Comparison of ENCODE assay signal across 25 cellular contexts in the genomic region with DNA sequence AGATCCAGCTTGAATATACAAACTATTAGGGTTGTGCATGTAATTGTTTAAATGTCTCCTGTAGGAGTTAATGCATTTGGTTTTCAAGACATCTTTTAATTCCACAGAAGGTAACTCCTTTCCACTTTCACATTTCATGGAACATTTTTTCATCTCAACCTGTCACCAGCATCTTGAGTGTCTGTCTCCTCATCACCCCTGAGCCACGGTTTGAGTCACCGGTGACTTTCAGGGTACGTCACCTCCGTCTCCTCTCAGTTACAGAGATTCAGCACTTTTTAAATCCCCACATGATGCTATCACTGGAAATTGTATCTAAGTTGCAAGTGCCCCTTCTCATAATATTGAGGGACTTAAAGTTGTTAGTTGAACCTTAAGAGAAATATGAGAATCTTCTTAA. TPM values are rescaled to one million over a fixed set of nuclear protein-coding genes. Genes with fewer than 3 reads are reported as not detected.
A peak's percentile ranks its signal among the peaks of the same experiment; 100 is the strongest.
DNase-seq lines count a peak whose midpoint lies in the region; ATAC-seq and TF ChIP-seq lines count a peak whose summit lies in the region.
"Had no signal": no experiment of that assay in that cellular context is flagged by ENCODE, and none has a peak within 500 bp of the region (broad histone marks: within the 10 kb centered on the region; RNA-seq: fewer than 3 reads in every experiment).

No MANE protein-coding gene starts in this region.

- no peak overlapping the region for H3K4me3 Mint-ChIP-seq in osteocyte (ENCODE audit: unreplicated experiment)
- H3K4me3 Mint-ChIP-seq: CD4-positive, alpha-beta T cell; HFFc6; naive thymus-derived CD8-positive, alpha-beta T cell; T-cell had no signal

- ATAC-seq in stimulated activated naive CD8-positive, alpha-beta T cell treated with anti-CD3 and anti-CD28 coated beads, Interleukin-15, Interleukin-2, amounts not matched to agents 100 U/mL and 50 U/mL, for 24 hours, result peak; percentile 77
- no peak for ATAC-seq in SK-N-SH treated with all-trans-retinoic acid at 6 μM for 48 hours
- ATAC-seq: body of pancreas; foreskin keratinocyte; K562; naive thymus-derived CD8-positive, alpha-beta T cell; Right ventricle myocardium inferior; T-cell had no signal

- H3K36me3 Mint-ChIP-seq in osteocyte (ENCODE audit: unreplicated experiment), result no peaks in the 10 kb centered on the region
- H3K36me3 Mint-ChIP-seq: naive thymus-derived CD8-positive, alpha-beta T cell; T-cell had no signal

- H3K27ac Mint-ChIP-seq in osteocyte (ENCODE audit: unreplicated experiment), result no peak overlapping the region
- H3K27ac Mint-ChIP-seq: CD4-positive, alpha-beta T cell; HFFc6; T-cell had no signal

- H3K27me3 Mint-ChIP-seq in osteocyte (ENCODE audit: unreplicated experiment), result peaks cover 39% of the 10 kb centered on the region

- no peaks in the 10 kb centered on the region for H3K4me1 Mint-ChIP-seq in osteocyte (ENCODE audit: unreplicated experiment)

- H3K9me3 Mint-ChIP-seq in osteocyte (ENCODE audit: unreplicated experiment), result no peaks in the 10 kb centered on the region
- H3K9me3 Mint-ChIP-seq: CD4-positive, alpha-beta T cell; HFFc6; naive thymus-derived CD8-positive, alpha-beta T cell; T-cell had no signal

- peak; percentile 56 for DNase-seq in activated naive CD4-positive, alpha-beta T cell treated with Interleukin-2 at 50 U/mL for 16 hours
- DNase-seq in activated naive CD4-positive, alpha-beta T cell (lab: John Stamatoyannopoulos, UW), result no peak
- peak; percentile 68 for DNase-seq in activated CD8-positive, alpha-beta memory T cell treated with anti-CD3 and anti-CD28 coated beads, Interleukin-2, amount 50 U/mL, for 48 hours
- DNase-seq in osteocyte (ENCODE audit: extremely low spot score, unreplicated experiment), result peak; percentile 34
- DNase-seq in stimulated activated naive CD8-positive, alpha-beta T cell treated with anti-CD3 and anti-CD28 coated beads, Interleukin-15, Interleukin-2, amounts not matched to agents 100 U/mL and 50 U/mL, for 24 hours, result peak; percentile 55
- DNase-seq in kidney glomerular epithelial cell (lab: John Stamatoyannopoulos, UW), result no peak
- DNase-seq in AG20443 (ENCODE audit: low spot score), result no peak
- DNase-seq: activated gamma-delta T cell treated with Interleukin-2 at 50 U/mL for 16 hours, DMS53, foreskin keratinocyte, HFFc6, kidney, mesenchymal stem cell, NCI-H2081, NCI-H524 treated with DMSO at 0.1 percent for 48 hours, small intestine, WERI-Rb-1 had no signal

- TF ChIP-seq CTCF in osteocyte (IDR thresholded peaks at IDR 0.05), result no peak

TF ChIP-seq in SK-N-SH treated with all-trans-retinoic acid at 6 μM for 48 hours, 23 proteins besides CTCF, POLR2A, EP300 and RAD21:
- TF ChIP-seq ISL1 (CRISPR knock-in tag; IDR thresholded peaks at IDR 0.05), result no peak
- TF ChIP-seq GLIS3 (CRISPR knock-in tag; IDR thresholded peaks at IDR 0.05), result no peak
- no peak for TF ChIP-seq BACH2 (CRISPR knock-in tag; IDR thresholded peaks at IDR 0.05; ENCODE audit: borderline replicate concordance)
- TF ChIP-seq ESRRG (CRISPR knock-in tag; IDR thresholded peaks at IDR 0.05), result no peak
- TF ChIP-seq, protein P1, sequence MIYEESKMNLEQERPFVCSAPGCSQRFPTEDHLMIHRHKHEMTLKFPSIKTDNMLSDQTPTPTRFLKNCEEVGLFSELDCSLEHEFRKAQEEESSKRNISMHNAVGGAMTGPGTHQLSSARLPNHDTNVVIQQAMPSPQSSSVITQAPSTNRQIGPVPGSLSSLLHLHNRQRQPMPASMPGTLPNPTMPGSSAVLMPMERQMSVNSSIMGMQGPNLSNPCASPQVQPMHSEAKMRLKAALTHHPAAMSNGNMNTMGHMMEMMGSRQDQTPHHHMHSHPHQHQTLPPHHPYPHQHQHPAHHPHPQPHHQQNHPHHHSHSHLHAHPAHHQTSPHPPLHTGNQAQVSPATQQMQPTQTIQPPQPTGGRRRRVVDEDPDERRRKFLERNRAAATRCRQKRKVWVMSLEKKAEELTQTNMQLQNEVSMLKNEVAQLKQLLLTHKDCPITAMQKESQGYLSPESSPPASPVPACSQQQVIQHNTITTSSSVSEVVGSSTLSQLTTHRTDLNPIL (CRISPR knock-in tag; IDR thresholded peaks at IDR 0.05; ENCODE audit: low read depth), result no peak
- TF ChIP-seq, protein P2, sequence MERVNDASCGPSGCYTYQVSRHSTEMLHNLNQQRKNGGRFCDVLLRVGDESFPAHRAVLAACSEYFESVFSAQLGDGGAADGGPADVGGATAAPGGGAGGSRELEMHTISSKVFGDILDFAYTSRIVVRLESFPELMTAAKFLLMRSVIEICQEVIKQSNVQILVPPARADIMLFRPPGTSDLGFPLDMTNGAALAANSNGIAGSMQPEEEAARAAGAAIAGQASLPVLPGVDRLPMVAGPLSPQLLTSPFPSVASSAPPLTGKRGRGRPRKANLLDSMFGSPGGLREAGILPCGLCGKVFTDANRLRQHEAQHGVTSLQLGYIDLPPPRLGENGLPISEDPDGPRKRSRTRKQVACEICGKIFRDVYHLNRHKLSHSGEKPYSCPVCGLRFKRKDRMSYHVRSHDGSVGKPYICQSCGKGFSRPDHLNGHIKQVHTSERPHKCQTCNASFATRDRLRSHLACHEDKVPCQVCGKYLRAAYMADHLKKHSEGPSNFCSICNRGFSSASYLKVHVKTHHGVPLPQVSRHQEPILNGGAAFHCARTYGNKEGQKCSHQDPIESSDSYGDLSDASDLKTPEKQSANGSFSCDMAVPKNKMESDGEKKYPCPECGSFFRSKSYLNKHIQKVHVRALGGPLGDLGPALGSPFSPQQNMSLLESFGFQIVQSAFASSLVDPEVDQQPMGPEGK (CRISPR knock-in tag; IDR thresholded peaks at IDR 0.05; ENCODE audit: borderline replicate concordance), result no peak
- TF ChIP-seq PPARA (CRISPR knock-in tag; IDR thresholded peaks at IDR 0.05; ENCODE audit: borderline replicate concordance), result no peak
- no peak for TF ChIP-seq ZFP3 (CRISPR knock-in tag; IDR thresholded peaks at IDR 0.05)
- no peak for TF ChIP-seq ZNF565 (CRISPR knock-in tag; conservative IDR thresholded peaks at IDR 0.05; ENCODE audit: low read depth)
- no peak for TF ChIP-seq TOX (CRISPR knock-in tag; IDR thresholded peaks at IDR 0.05; ENCODE audit: borderline replicate concordance)
- TF ChIP-seq, protein P3, sequence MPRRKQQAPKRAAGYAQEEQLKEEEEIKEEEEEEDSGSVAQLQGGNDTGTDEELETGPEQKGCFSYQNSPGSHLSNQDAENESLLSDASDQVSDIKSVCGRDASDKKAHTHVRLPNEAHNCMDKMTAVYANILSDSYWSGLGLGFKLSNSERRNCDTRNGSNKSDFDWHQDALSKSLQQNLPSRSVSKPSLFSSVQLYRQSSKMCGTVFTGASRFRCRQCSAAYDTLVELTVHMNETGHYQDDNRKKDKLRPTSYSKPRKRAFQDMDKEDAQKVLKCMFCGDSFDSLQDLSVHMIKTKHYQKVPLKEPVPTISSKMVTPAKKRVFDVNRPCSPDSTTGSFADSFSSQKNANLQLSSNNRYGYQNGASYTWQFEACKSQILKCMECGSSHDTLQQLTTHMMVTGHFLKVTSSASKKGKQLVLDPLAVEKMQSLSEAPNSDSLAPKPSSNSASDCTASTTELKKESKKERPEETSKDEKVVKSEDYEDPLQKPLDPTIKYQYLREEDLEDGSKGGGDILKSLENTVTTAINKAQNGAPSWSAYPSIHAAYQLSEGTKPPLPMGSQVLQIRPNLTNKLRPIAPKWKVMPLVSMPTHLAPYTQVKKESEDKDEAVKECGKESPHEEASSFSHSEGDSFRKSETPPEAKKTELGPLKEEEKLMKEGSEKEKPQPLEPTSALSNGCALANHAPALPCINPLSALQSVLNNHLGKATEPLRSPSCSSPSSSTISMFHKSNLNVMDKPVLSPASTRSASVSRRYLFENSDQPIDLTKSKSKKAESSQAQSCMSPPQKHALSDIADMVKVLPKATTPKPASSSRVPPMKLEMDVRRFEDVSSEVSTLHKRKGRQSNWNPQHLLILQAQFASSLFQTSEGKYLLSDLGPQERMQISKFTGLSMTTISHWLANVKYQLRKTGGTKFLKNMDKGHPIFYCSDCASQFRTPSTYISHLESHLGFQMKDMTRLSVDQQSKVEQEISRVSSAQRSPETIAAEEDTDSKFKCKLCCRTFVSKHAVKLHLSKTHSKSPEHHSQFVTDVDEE (CRISPR knock-in tag; IDR thresholded peaks at IDR 0.05), result no peak
- no peak for TF ChIP-seq RARB (CRISPR knock-in tag; IDR thresholded peaks at IDR 0.05)
- TF ChIP-seq ZC3H10 (CRISPR knock-in tag; IDR thresholded peaks at IDR 0.05), result no peak
- no peak for TF ChIP-seq ZFP30 (CRISPR knock-in tag; IDR thresholded peaks at IDR 0.05)
- TF ChIP-seq, protein P4, sequence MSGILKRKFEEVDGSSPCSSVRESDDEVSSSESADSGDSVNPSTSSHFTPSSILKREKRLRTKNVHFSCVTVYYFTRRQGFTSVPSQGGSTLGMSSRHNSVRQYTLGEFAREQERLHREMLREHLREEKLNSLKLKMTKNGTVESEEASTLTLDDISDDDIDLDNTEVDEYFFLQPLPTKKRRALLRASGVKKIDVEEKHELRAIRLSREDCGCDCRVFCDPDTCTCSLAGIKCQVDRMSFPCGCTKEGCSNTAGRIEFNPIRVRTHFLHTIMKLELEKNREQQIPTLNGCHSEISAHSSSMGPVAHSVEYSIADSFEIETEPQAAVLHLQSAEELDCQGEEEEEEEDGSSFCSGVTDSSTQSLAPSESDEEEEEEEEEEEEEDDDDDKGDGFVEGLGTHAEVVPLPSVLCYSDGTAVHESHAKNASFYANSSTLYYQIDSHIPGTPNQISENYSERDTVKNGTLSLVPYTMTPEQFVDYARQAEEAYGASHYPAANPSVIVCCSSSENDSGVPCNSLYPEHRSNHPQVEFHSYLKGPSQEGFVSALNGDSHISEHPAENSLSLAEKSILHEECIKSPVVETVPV (CRISPR knock-in tag; IDR thresholded peaks at IDR 0.05), result no peak
- no peak for TF ChIP-seq OSR1 (CRISPR knock-in tag; IDR thresholded peaks at IDR 0.05)

RNA-seq across cellular contexts. Expression of a gene that starts 25.3 kb away (rescaled TPM):
- total RNA-seq in osteocyte, result not detected in 2 replicates
- total RNA-seq: body of pancreas, foreskin keratinocyte, HFFc6, Right ventricle myocardium inferior, uterus had no signal

RNA-seq across cellular contexts. Expression of a gene that starts 35.0 kb away (rescaled TPM):
- 503 and 526 TPM in 2 replicates for total RNA-seq in osteocyte

Comparison
In these comparisons a context has a peak if more than half of its experiments do, and no peak if none do; other contexts are left out.
1. DNase-seq: peak in activated naive CD4-positive, alpha-beta T cell treated with Interleukin-2 at 50 U/mL for 16 hours (single experiment), activated CD8-positive, alpha-beta memory T cell treated with anti-CD3 and anti-CD28 coated beads, Interleukin-2, amount 50 U/mL, for 48 hours (single experiment), osteocyte (single experiment) and stimulated activated naive CD8-positive, alpha-beta T cell treated with anti-CD3 and anti-CD28 coated beads, Interleukin-15, Interleukin-2, amounts not matched to agents 100 U/mL and 50 U/mL, for 24 hours (single experiment); none in activated naive CD4-positive, alpha-beta T cell (0 of 4), kidney glomerular epithelial cell (single experiment) and AG20443 (single experiment).